28 cellular contexts compared by ENCODE assay signal in genomic region chr5:14006823-14007510, GRCh38.
DNase-seq lines count a peak whose midpoint lies in the region; ATAC-seq, FAIRE-seq and TF ChIP-seq lines count a peak whose summit lies in the region.
"Had no signal": no experiment of that assay in that cellular context is flagged by ENCODE, and none has a peak within 500 bp of the region (broad histone marks: within the 10 kb centered on the region; RNA-seq: fewer than 3 reads in every experiment).

No MANE protein-coding gene starts in this region.

- intact Hi-C loops in Right ventricle myocardium superior (cut with DNase I) = loop anchor here (10.0 kb wide), 1 partner anchor 278 kb away; no protein-coding TSS in a partner anchor
- intact Hi-C loops in breast epithelium (cut with DNase I; ENCODE audit: low total_unique reads) = no loop called here

- TF ChIP-seq POLR2A in A549 (IDR thresholded peaks at IDR 0.05; ENCODE audit: low read length) (no peak), breast epithelium (IDR thresholded peaks at IDR 0.05) (no peak)

- TF ChIP-seq RAD21 in A549 (conservative IDR thresholded peaks at IDR 0.05 in 1 of 2, IDR thresholded peaks at IDR 0.05 in 1 of 2) = no peak

- H3K36me3 Mint-ChIP-seq in progenitor cell of endocrine pancreas (ENCODE audit: insufficient read depth) = no peaks in the 10 kb centered on the region
- H3K36me3 Mint-ChIP-seq: activated naive CD4-positive, alpha-beta T cell treated with anti-CD3 and anti-CD28 coated beads, Interleukin-2, amount 10 ng/mL, durations not matched to agents 7 days and 5 days; immature natural killer cell; natural killer cell treated with Interleukin-12 subunit alpha and Interleukin-12 subunit beta and Interleukin-15 and Interleukin-18, amount 100 ng/mL, for 72 hours had no signal

- H3K9me3 ChIP-seq in A549 (0 out of 3 replicates have a peak, but pooled peaks cover 5% of the 10 kb centered on the region), breast epithelium (no peaks in the 10 kb centered on the region)
- H3K9me3 ChIP-seq: BLaER1, Caco-2 had no signal

- ATAC-seq in A549 = no peak
- peak; percentile 58 for ATAC-seq in Right ventricle myocardium superior (ENCODE audit: poor library complexity)
- no peak for ATAC-seq in GM18868 (IDR thresholded peaks at IDR 0.05; ENCODE audit: unreplicated experiment)
- ATAC-seq: natural killer cell treated with Interleukin-12 subunit alpha and Interleukin-12 subunit beta and Interleukin-15 and Interleukin-18, amount 100 ng/mL, for 72 hours had no signal

- no peak overlapping the region for H3K27ac Mint-ChIP-seq in progenitor cell of endocrine pancreas
- H3K27ac Mint-ChIP-seq: activated naive CD4-positive, alpha-beta T cell treated with anti-CD3 and anti-CD28 coated beads, Interleukin-2, amount 10 ng/mL, durations not matched to agents 7 days and 5 days; activated T-helper 1 cell treated with anti-CD3 and anti-CD28 coated beads, Interleukin-12 subunit alpha, Interleukin-12 subunit beta, Interleukin-2, Interleukin-4 antibody, amounts not matched to agents 30 ng/mL and 10 ng/mL and 1 ng/mL, durations not matched to agents 14 hours and 24 hours and 36 hours; immature natural killer cell; natural killer cell treated with Interleukin-12 subunit alpha and Interleukin-12 subunit beta and Interleukin-15 and Interleukin-18, amount 100 ng/mL, for 72 hours had no signal

- POLR2A ChIA-PET in A549 (lab: Yijun Ruan, JAX) = no interaction called here

- H3K4me3 Mint-ChIP-seq in progenitor cell of endocrine pancreas (ENCODE audit: low read depth) = no peak overlapping the region
- H3K4me3 Mint-ChIP-seq: activated naive CD4-positive, alpha-beta T cell treated with anti-CD3 and anti-CD28 coated beads, Interleukin-2, amount 10 ng/mL, durations not matched to agents 7 days and 5 days; activated T-helper 1 cell treated with anti-CD3 and anti-CD28 coated beads, Interleukin-12 subunit alpha, Interleukin-12 subunit beta, Interleukin-2, Interleukin-4 antibody, amounts not matched to agents 30 ng/mL and 10 ng/mL and 1 ng/mL, durations not matched to agents 14 hours and 24 hours and 36 hours; immature natural killer cell; natural killer cell treated with Interleukin-12 subunit alpha and Interleukin-12 subunit beta and Interleukin-15 and Interleukin-18, amount 100 ng/mL, for 72 hours had no signal

- 89% methylated on average over 6 of the region's 6 CpGs for WGBS in A549 (ENCODE audit: missing lambda C conversion rate)

- FAIRE-seq in A549 (lab: Jason Lieb, UNC) = no peak
- FAIRE-seq: HTR-8/SVneo, RCC 7860 had no signal

- CTCF ChIA-PET in A549 (lab: Yijun Ruan, JAX) = interaction anchor here (0.8 to 1.1 kb wide), 4 partner anchors 9 to 263 kb away, joined by 3 to 7 read pairs (median 4); no protein-coding TSS in a partner anchor

- peak overlapping the region; percentile 4; the same call in 1 of the 3 replicates for H3K4me2 ChIP-seq in A549
- H3K4me2 ChIP-seq: BLaER1, hepatocyte, KMS-11 had no signal

- H3K4me3 ChIP-seq in A549 (no peak overlapping the region), breast epithelium (no peak overlapping the region)
- H3K4me3 ChIP-seq: BLaER1, dorsolateral prefrontal cortex, hepatocyte, stomach had no signal

- H3K27ac ChIP-seq in A549 = peak overlapping the region; percentile 53 to 96; a peak in 3 of 6 replicates
- H3K27ac ChIP-seq in VCaP = peak overlapping the region; percentile 99
- peak overlapping the region in 1 of 2 donors; percentile 72 for H3K27ac ChIP-seq in breast epithelium
- H3K27ac ChIP-seq: BLaER1, dorsolateral prefrontal cortex, hepatocyte, KMS-11 had no signal

- H3K4me1 ChIP-seq in A549 (peaks cover 43% of the 10 kb centered on the region), breast epithelium (no peaks in the 10 kb centered on the region)

- no peak for TF ChIP-seq CTCF in A549 (IDR thresholded peaks at IDR 0.05)
- TF ChIP-seq CTCF in VCaP (conservative IDR thresholded peaks at IDR 0.05) = no peak
- TF ChIP-seq CTCF in progenitor cell of endocrine pancreas (IDR thresholded peaks at IDR 0.05; ENCODE audit: unreplicated experiment) = peak; percentile 6
- no peak for TF ChIP-seq CTCF in breast epithelium (IDR thresholded peaks at IDR 0.05)

- H3K4me1 Mint-ChIP-seq in progenitor cell of endocrine pancreas (ENCODE audit: low read depth) = peaks cover 3% of the 10 kb centered on the region

- H3K36me3 ChIP-seq in breast epithelium = no peaks in the 10 kb centered on the region
- H3K36me3 ChIP-seq: BLaER1, stomach had no signal

- DNase-seq in A549 (ENCODE audit: low read depth in 1 of 2, low spot score in 1 of 2) (no peak), Right ventricle myocardium superior (peak; percentile 52), progenitor cell of endocrine pancreas (ENCODE audit: low spot score, unreplicated experiment) (no peak), HUDEP-2 (lab: John Stamatoyannopoulos, UW; ENCODE audit: unreplicated experiment in 76 of 76) (no peak), breast epithelium (ENCODE audit: low spot score in 2 of 2) (no peak)
- no peak for DNase-seq in activated CD8-positive, alpha-beta memory T cell treated with anti-CD3 and anti-CD28 coated beads for 24 hours
- DNase-seq: activated CD4-positive, alpha-beta T cell treated with anti-CD3 and anti-CD28 coated beads for 48 hours; activated naive CD4-positive, alpha-beta T cell treated with anti-CD3 and anti-CD28 coated beads, Interleukin-2, amount 10 ng/mL, durations not matched to agents 7 days and 5 days; amygdala; Caco-2; central memory CD4-positive, alpha-beta T cell; DMS79; dorsolateral prefrontal cortex; H7; immature natural killer cell; NCI-H146; NCI-H510A treated with DMSO at 0.1 percent for 48 hours; NK-92 treated with Interleukin-12 subunit alpha and Interleukin-12 subunit beta, amount 100 ng/mL, for 24 hours; stomach had no signal

- H3K27me3 Mint-ChIP-seq in progenitor cell of endocrine pancreas = peaks cover 16% of the 10 kb centered on the region

- TF ChIP-seq EP300 in A549 (IDR thresholded peaks at IDR 0.05) = no peak

- H3K27me3 ChIP-seq in breast epithelium = no peaks in the 10 kb centered on the region
- H3K27me3 ChIP-seq: dorsolateral prefrontal cortex, hepatocyte had no signal

- H3K9me3 Mint-ChIP-seq in progenitor cell of endocrine pancreas (ENCODE audit: low read depth) = no peaks in the 10 kb centered on the region
- H3K9me3 Mint-ChIP-seq: activated naive CD4-positive, alpha-beta T cell treated with anti-CD3 and anti-CD28 coated beads, Interleukin-2, amount 10 ng/mL, durations not matched to agents 7 days and 5 days; activated T-helper 1 cell treated with anti-CD3 and anti-CD28 coated beads, Interleukin-12 subunit alpha, Interleukin-12 subunit beta, Interleukin-2, Interleukin-4 antibody, amounts not matched to agents 30 ng/mL and 10 ng/mL and 1 ng/mL, durations not matched to agents 14 hours and 24 hours and 36 hours; immature natural killer cell; natural killer cell treated with Interleukin-12 subunit alpha and Interleukin-12 subunit beta and Interleukin-15 and Interleukin-18, amount 100 ng/mL, for 72 hours had no signal

TF ChIP-seq in A549, 52 proteins besides CTCF, POLR2A, EP300 and RAD21:
- TF ChIP-seq, protein P1, sequence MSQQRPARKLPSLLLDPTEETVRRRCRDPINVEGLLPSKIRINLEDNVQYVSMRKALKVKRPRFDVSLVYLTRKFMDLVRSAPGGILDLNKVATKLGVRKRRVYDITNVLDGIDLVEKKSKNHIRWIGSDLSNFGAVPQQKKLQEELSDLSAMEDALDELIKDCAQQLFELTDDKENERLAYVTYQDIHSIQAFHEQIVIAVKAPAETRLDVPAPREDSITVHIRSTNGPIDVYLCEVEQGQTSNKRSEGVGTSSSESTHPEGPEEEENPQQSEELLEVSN (IDR thresholded peaks at IDR 0.05; ENCODE audit: borderline replicate concordance, low read depth) = no peak
